ENCODE assay signal across 14 cellular contexts in the genomic region with DNA sequence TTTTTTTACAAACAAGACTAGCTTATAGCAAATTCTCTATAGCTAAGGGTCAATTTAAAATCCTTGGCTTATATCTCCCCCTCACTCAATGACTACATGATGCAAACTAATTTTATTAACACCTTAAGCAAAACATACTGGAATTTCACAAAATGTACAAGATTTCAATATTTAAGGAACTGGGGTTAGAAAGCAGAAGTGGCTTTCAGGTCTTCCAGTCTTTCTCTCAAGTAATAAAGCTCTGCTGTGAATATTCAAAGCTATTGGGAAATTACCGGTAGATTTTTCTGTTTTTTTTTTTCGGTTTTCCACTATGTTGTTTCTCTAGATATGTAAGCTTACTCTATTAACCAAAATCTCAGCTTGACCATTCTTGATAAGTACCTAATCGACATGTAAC. TPM values are rescaled to one million over a fixed set of nuclear protein-coding genes. Genes with fewer than 3 reads are reported as not detected.
DNase-seq lines count a peak whose midpoint lies in the region; ATAC-seq, FAIRE-seq and TF ChIP-seq lines count a peak whose summit lies in the region.
"Had no signal": no experiment of that assay in that cellular context is flagged by ENCODE, and none has a peak within 500 bp of the region (broad histone marks: within the 10 kb centered on the region; RNA-seq: fewer than 3 reads in every experiment).

No MANE protein-coding gene starts in this region.

- TF ChIP-seq EP300 in HepG2 (IDR thresholded peaks at IDR 0.05; ENCODE audit: low read depth in 2 of 2, low read length in 2 of 2) (no peak), HepG2 (CRISPR knock-in tag; IDR thresholded peaks at IDR 0.05; ENCODE audit: borderline replicate concordance) (no peak)

- H3K27ac ChIP-seq in HepG2 (ENCODE audit: extremely low read length, insufficient read depth, low read length), result no peak overlapping the region
- no peak overlapping the region for H3K27ac ChIP-seq in right lobe of liver
- no peak overlapping the region for H3K27ac ChIP-seq in aorta (ENCODE audit: low read depth in 1 of 2, low read length in 2 of 2)
- H3K27ac ChIP-seq: testis had no signal

- 91% methylated on average over 3 of the region's 3 CpGs for WGBS in HepG2 (ENCODE audit: low lambda C conversion rate)
- WGBS in right lobe of liver (ENCODE audit: insufficient coverage, low coverage, low lambda C conversion rate, missing lambda C conversion rate), result 83% methylated on average over 3 of the region's 3 CpGs
- 41 to 47% methylated on average over 3 of the region's 3 CpGs for WGBS in aorta, 2 donors

- FAIRE-seq in HepG2 (lab: Jason Lieb, UNC), result no peak

- no peak for TF ChIP-seq CTCF in HepG2 (CRISPR knock-in tag; IDR thresholded peaks at IDR 0.05)
- TF ChIP-seq CTCF in right lobe of liver (IDR thresholded peaks at IDR 0.05), result no peak
- TF ChIP-seq CTCF in GM10248 (IDR thresholded peaks at IDR 0.05; ENCODE audit: control extremely low read depth, extremely low read depth, low read depth, missing control alignments), result no peak

- no peaks in the 10 kb centered on the region for H3K27me3 Mint-ChIP-seq in activated naive CD8-positive, alpha-beta T cell treated with anti-CD3 and anti-CD28 coated beads, Interleukin-2, amount 10 ng/mL, durations not matched to agents 7 days and 5 days
- H3K27me3 Mint-ChIP-seq in memory B cell, result no peaks in the 10 kb centered on the region

- peak overlapping the region; percentile 75 for H3K4me3 Mint-ChIP-seq in activated naive CD8-positive, alpha-beta T cell treated with anti-CD3 and anti-CD28 coated beads, Interleukin-2, amount 10 ng/mL, durations not matched to agents 7 days and 5 days
- H3K4me3 Mint-ChIP-seq in memory B cell, result peak overlapping the region; percentile 72

- no peak for ATAC-seq in HepG2
- ATAC-seq in right lobe of liver, result no peak
- no peak for ATAC-seq in activated naive CD8-positive, alpha-beta T cell treated with anti-CD3 and anti-CD28 coated beads, Interleukin-2, amount 10 ng/mL, durations not matched to agents 7 days and 5 days (ENCODE audit: low read depth)
- ATAC-seq in memory B cell (ENCODE audit: low read depth), result no peak
- no peak for ATAC-seq in aorta (ENCODE audit: low FRiP score)
- ATAC-seq: left lung had no signal

- H3K27ac Mint-ChIP-seq in activated naive CD8-positive, alpha-beta T cell treated with anti-CD3 and anti-CD28 coated beads, Interleukin-2, amount 10 ng/mL, durations not matched to agents 7 days and 5 days, result peak overlapping the region; percentile 49
- peak overlapping the region; percentile 76 for H3K27ac Mint-ChIP-seq in memory B cell

- H3K4me1 Mint-ChIP-seq in activated naive CD8-positive, alpha-beta T cell treated with anti-CD3 and anti-CD28 coated beads, Interleukin-2, amount 10 ng/mL, durations not matched to agents 7 days and 5 days, result peaks cover 37% of the 10 kb centered on the region
- H3K4me1 Mint-ChIP-seq in memory B cell, result peaks cover 23% of the 10 kb centered on the region

- CTCF ChIA-PET in HepG2 (lab: Yijun Ruan, JAX; ENCODE audit: low intra/inter-chr PET ratio, low total read pairs), result no interaction called here
- CTCF ChIA-PET in GM10248 (lab: Yijun Ruan, JAX), result interaction anchor here (0.6 to 2.1 kb wide), 5 partner anchors 11 to 420 kb away, joined by 3 to 15 read pairs (median 3); no protein-coding TSS in a partner anchor

- H3K36me3 ChIP-seq in HepG2 (replicated peaks in 1 of 2; ENCODE audit: control insufficient read depth in 1 of 2, insufficient read depth in 2 of 2, low read length in 2 of 2) (peaks cover 4 to 31% of the 10 kb centered on the region in 2 experiments; a peak in 4 of 5 replicates), right lobe of liver (peaks cover 5 to 30% (median 14%) of the 10 kb centered on the region in 4 donors), aorta (ENCODE audit: control insufficient read depth in 1 of 2, insufficient read depth in 2 of 2, low read length in 1 of 2) (peaks cover 2 to 6% of the 10 kb centered on the region in 2 donors)

- H3K9me3 ChIP-seq in HepG2 (ENCODE audit: low read length) (no peaks in the 10 kb centered on the region), right lobe of liver (no peaks in the 10 kb centered on the region), aorta (ENCODE audit: control insufficient read depth, low read length) (no peaks in the 10 kb centered on the region)
- H3K9me3 ChIP-seq: left lung, testis had no signal

- POLR2A ChIA-PET in HepG2 (lab: Yijun Ruan, JAX), result no interaction called here
- POLR2A ChIA-PET in activated naive CD8-positive, alpha-beta T cell treated with anti-CD3 and anti-CD28 coated beads, Interleukin-2, amount 10 ng/mL, durations not matched to agents 7 days and 5 days (lab: Charles Lee), result interaction anchor here (0.6 to 0.7 kb wide), 3 partner anchors 15 to 190 kb away, joined by 3 to 6 read pairs (median 3); no protein-coding TSS in a partner anchor
- POLR2A ChIA-PET in GM10248 (lab: Yijun Ruan, JAX), result interaction anchor here (0.6 to 1.6 kb wide), 4 partner anchors 15 to 151 kb away, joined by 3 to 9 read pairs (median 6); no protein-coding TSS in a partner anchor

- DNase-seq in HepG2 (ENCODE audit: low spot score) (no peak), right lobe of liver (no peak), memory B cell (ENCODE audit: low spot score in 2 of 2) (no peak), aorta (no peak), GM10248 (ENCODE audit: extremely low spot score) (no peak), NCI-H446 treated with DMSO at 0.1 percent for 48 hours (lab: John Stamatoyannopoulos, UW) (no peak)
- DNase-seq in activated naive CD8-positive, alpha-beta T cell treated with anti-CD3 and anti-CD28 coated beads, Interleukin-2, amount 10 ng/mL, durations not matched to agents 7 days and 5 days, result no peak
- DNase-seq in central memory CD4-positive, alpha-beta T cell, result no peak
- DNase-seq: COR-L47, left lung, NCI-H524 treated with DMSO at 0.1 percent for 48 hours, T1000, testis had no signal

- H4K20me1 ChIP-seq in HepG2 (ENCODE audit: insufficient read depth, low read length), result peaks cover 20% of the 10 kb centered on the region

- no TSS peak for BruUV-seq in HepG2 (replicated peaks; lab: Mats Ljungman, UMichigan)

- H3K4me3 ChIP-seq in HepG2 (replicated peaks in 1 of 3; ENCODE audit: insufficient read depth in 1 of 3, low read depth in 2 of 3, low read length in 3 of 3) (peak overlapping the region in 1 of 3 experiments; percentile 89; a peak in 1 of 6 replicates), right lobe of liver (no peak overlapping the region), aorta (ENCODE audit: low read length in 2 of 2) (peak overlapping the region; percentile 14 to 24)
- H3K4me3 ChIP-seq: testis had no signal

- TF ChIP-seq POLR2A in HepG2 (IDR thresholded peaks at IDR 0.05; ENCODE audit: insufficient read depth in 1 of 2, low read depth in 2 of 2, low read length in 2 of 2), result no peak
- TF ChIP-seq POLR2A in right lobe of liver (IDR thresholded peaks at IDR 0.05), result no peak

- peak overlapping the region; percentile 88 for H3K4me2 ChIP-seq in HepG2 (ENCODE audit: low read depth, low read length)

- peaks cover 38% of the 10 kb centered on the region for H3K4me1 ChIP-seq in HepG2 (ENCODE audit: insufficient read depth, low read length)
- H3K4me1 ChIP-seq in right lobe of liver, result peaks cover 0 to 27% (median 9%) of the 10 kb centered on the region in 4 donors
- H3K4me1 ChIP-seq in aorta (ENCODE audit: control insufficient read depth in 1 of 2, insufficient read depth in 2 of 2, low read length in 2 of 2), result no peaks in the 10 kb centered on the region

- no peaks in the 10 kb centered on the region for H3K9me3 Mint-ChIP-seq in activated naive CD8-positive, alpha-beta T cell treated with anti-CD3 and anti-CD28 coated beads, Interleukin-2, amount 10 ng/mL, durations not matched to agents 7 days and 5 days
- H3K9me3 Mint-ChIP-seq in memory B cell, result no peaks in the 10 kb centered on the region
- H3K9me3 Mint-ChIP-seq: activated T-helper 1 cell treated with anti-CD3 and anti-CD28 coated beads, Interleukin-12 subunit alpha, Interleukin-12 subunit beta, Interleukin-2, Interleukin-4 antibody, amounts not matched to agents 30 ng/mL and 10 ng/mL and 1 ng/mL, durations not matched to agents 14 hours and 24 hours and 36 hours had no signal

- intact Hi-C loops in HepG2 (cut with micrococcal nuclease; ENCODE audit: unreplicated experiment) (no loop called here), right lobe of liver (cut with DNase I) (no loop called here), aorta (cut with DNase I) (no loop called here)

- H3K9ac ChIP-seq in HepG2 (ENCODE audit: insufficient read depth, low read depth, low read length), result no peak overlapping the region

- TF ChIP-seq RAD21 in HepG2 (CRISPR knock-in tag; IDR thresholded peaks at IDR 0.05), result no peak

- in situ Hi-C loops in HepG2 (cut with HindIII; ENCODE audit: extremely low pct_ligation_motif_present, low pct_unique_long_range_greater_than_20kb), result no loop called here

- H3K36me3 Mint-ChIP-seq in activated naive CD8-positive, alpha-beta T cell treated with anti-CD3 and anti-CD28 coated beads, Interleukin-2, amount 10 ng/mL, durations not matched to agents 7 days and 5 days, result peaks cover 47% of the 10 kb centered on the region
- H3K36me3 Mint-ChIP-seq in memory B cell, result peaks cover 24% of the 10 kb centered on the region

- peaks cover 48% of the 10 kb centered on the region for H3K79me2 ChIP-seq in HepG2 (ENCODE audit: insufficient read depth, low read length)

- H3K27me3 ChIP-seq in HepG2 (ENCODE audit: control insufficient read depth in 1 of 2, insufficient read depth in 2 of 2, low read length in 2 of 2) (no peaks in the 10 kb centered on the region; a peak in 1 of 5 replicates), right lobe of liver (no peaks in the 10 kb centered on the region), aorta (ENCODE audit: control insufficient read depth in 1 of 2, insufficient read depth in 2 of 2, low read length in 1 of 2) (no peaks in the 10 kb centered on the region)
- H3K27me3 ChIP-seq: left lung, testis had no signal

- H2AFZ ChIP-seq in HepG2 (ENCODE audit: low read length), result no peak overlapping the region

RNA-seq across cellular contexts. Expression of a gene that starts 3.9 kb away (rescaled TPM):
- total RNA-seq in HepG2 (2016; rRNA removed; fragmentation: Illumina TruSeq; extraction: Trizol) (23.0 and 28.1 TPM in 2 replicates), right lobe of liver (1 to 10 TPM; 4.5 to 8.9 (median 6.1) TPM), aorta (10 to 100 TPM; 20.5 to 21.0 TPM)
- total RNA-seq in HepG2 (2016; cell fraction: cytosol; rRNA removed; fragmentation: Illumina TruSeq; extraction: Trizol; ENCODE audit: low read depth), result 1.0 and 1.8 TPM in 2 replicates
- total RNA-seq in HepG2 (2016; cell fraction: insoluble cytoplasmic fraction; rRNA removed; fragmentation: Illumina TruSeq; extraction: Trizol), result 21.0 and 30.4 TPM in 2 replicates
- 8.2 and 8.3 TPM in 2 replicates for total RNA-seq in HepG2 (2016; cell fraction: membrane; rRNA removed; fragmentation: Illumina TruSeq; extraction: Trizol)
- total RNA-seq in HepG2 (2016; cell fraction: nucleus; rRNA removed; fragmentation: Illumina TruSeq; extraction: Trizol), result 37.0 and 41.5 TPM in 2 replicates
- polyA plus RNA-seq in HepG2 (2011; rRNA removed) (9.1 and 10.7 TPM in 2 replicates), aorta (10 to 100 TPM in 1 of 2 donors, 1 to 10 TPM in 1; 2.5 to 10.4 TPM)
- 3.0 and 4.4 TPM in 2 replicates for polyA plus RNA-seq in HepG2 (2011; cell fraction: cytosol; rRNA removed)
- 18.8 and 26.0 TPM in 2 replicates for polyA plus RNA-seq in HepG2 (2011; cell fraction: nucleus; rRNA removed)
- 8.5 and 10.5 TPM in 2 replicates for polyA plus RNA-seq in HepG2 (2012)
- 0.43 and 0.65 TPM in 2 replicates for polyA plus RNA-seq in HepG2 (2016; cell fraction: cytosol; fragmentation: Illumina TruSeq; extraction: Trizol; ENCODE audit: low read depth)
- 13.9 and 14.5 TPM in 2 replicates for polyA plus RNA-seq in HepG2 (2016; cell fraction: insoluble cytoplasmic fraction; fragmentation: Illumina TruSeq; extraction: Trizol; ENCODE audit: low read depth)
- polyA plus RNA-seq in HepG2 (2016; cell fraction: membrane; fragmentation: Illumina TruSeq; extraction: Trizol; ENCODE audit: low read depth), result 3.0 and 4.0 TPM in 2 replicates
- 41.8 and 49.3 TPM in 2 replicates for polyA plus RNA-seq in HepG2 (2016; cell fraction: nucleus; fragmentation: Illumina TruSeq; extraction: Trizol; ENCODE audit: insufficient read depth, low read depth)
- polyA minus RNA-seq in HepG2 (2011; rRNA and poly(A)+ RNA removed; ENCODE audit: low replicate concordance), result 14.4 and 15.5 TPM in 2 replicates
- polyA minus RNA-seq in HepG2 (2011; cell fraction: cytosol; rRNA and poly(A)+ RNA removed), result 5.7 and 7.3 TPM in 2 replicates
- 69.9 and 74.8 TPM in 2 replicates for polyA minus RNA-seq in HepG2 (2011; cell fraction: nucleus; rRNA and poly(A)+ RNA removed)
- total RNA-seq in activated naive CD8-positive, alpha-beta T cell treated with anti-CD3 and anti-CD28 coated beads, Interleukin-2, amount 10 ng/mL, durations not matched to agents 7 days and 5 days, result 10 to 100 TPM; 26.8 to 28.6 TPM

RNA-seq across cellular contexts. Expression of a gene that starts 4.3 kb away (rescaled TPM):
- total RNA-seq in HepG2 (2016; rRNA removed; fragmentation: Illumina TruSeq; extraction: Trizol), result 70.8 and 84.7 TPM in 2 replicates
- total RNA-seq in HepG2 (2016; cell fraction: cytosol; rRNA removed; fragmentation: Illumina TruSeq; extraction: Trizol; ENCODE audit: low read depth), result 13.0 and 16.7 TPM in 2 replicates
- 75.1 and 87.2 TPM in 2 replicates for total RNA-seq in HepG2 (2016; cell fraction: insoluble cytoplasmic fraction; rRNA removed; fragmentation: Illumina TruSeq; extraction: Trizol)
- total RNA-seq in HepG2 (2016; cell fraction: membrane; rRNA removed; fragmentation: Illumina TruSeq; extraction: Trizol), result 23.8 and 30.0 TPM in 2 replicates
- total RNA-seq in HepG2 (2016; cell fraction: nucleus; rRNA removed; fragmentation: Illumina TruSeq; extraction: Trizol), result 52.7 and 66.4 TPM in 2 replicates
- polyA plus RNA-seq in HepG2 (2011; rRNA removed), result 25.5 and 29.5 TPM in 2 replicates
- 16.4 and 20.2 TPM in 2 replicates for polyA plus RNA-seq in HepG2 (2011; cell fraction: cytosol; rRNA removed)
- 22.3 and 23.9 TPM in 2 replicates for polyA plus RNA-seq in HepG2 (2011; cell fraction: nucleus; rRNA removed)
- 16.5 and 26.8 TPM in 2 replicates for polyA plus RNA-seq in HepG2 (2012)
- 5.0 and 6.5 TPM in 2 replicates for polyA plus RNA-seq in HepG2 (2016; cell fraction: cytosol; fragmentation: Illumina TruSeq; extraction: Trizol; ENCODE audit: low read depth)
- polyA plus RNA-seq in HepG2 (2016; cell fraction: insoluble cytoplasmic fraction; fragmentation: Illumina TruSeq; extraction: Trizol; ENCODE audit: low read depth), result 58.5 and 62.1 TPM in 2 replicates
- polyA plus RNA-seq in HepG2 (2016; cell fraction: membrane; fragmentation: Illumina TruSeq; extraction: Trizol; ENCODE audit: low read depth), result 15.7 and 18.4 TPM in 2 replicates
- 43.9 and 48.8 TPM in 2 replicates for polyA plus RNA-seq in HepG2 (2016; cell fraction: nucleus; fragmentation: Illumina TruSeq; extraction: Trizol; ENCODE audit: insufficient read depth, low read depth)
- polyA minus RNA-seq in HepG2 (2011; rRNA and poly(A)+ RNA removed; ENCODE audit: low replicate concordance), result 46.1 and 69.8 TPM in 2 replicates
- polyA minus RNA-seq in HepG2 (2011; cell fraction: cytosol; rRNA and poly(A)+ RNA removed), result 22.7 and 24.0 TPM in 2 replicates
- 43.1 and 46.4 TPM in 2 replicates for polyA minus RNA-seq in HepG2 (2011; cell fraction: nucleus; rRNA and poly(A)+ RNA removed)
- 10 to 100 TPM; 13.1 to 23.2 (median 15.3) TPM for total RNA-seq in right lobe of liver
- total RNA-seq in activated naive CD8-positive, alpha-beta T cell treated with anti-CD3 and anti-CD28 coated beads, Interleukin-2, amount 10 ng/mL, durations not matched to agents 7 days and 5 days, result 10 to 100 TPM; 52.3 to 54.0 TPM
- total RNA-seq in aorta, result 10 to 100 TPM; 26.0 to 28.0 TPM
- polyA plus RNA-seq in aorta, result 10 to 100 TPM; 19.5 to 21.9 TPM

RNA-seq across cellular contexts. Expression of a gene that starts 44.1 kb away (rescaled TPM):
- 0.13 and 0.67 TPM in 2 replicates for total RNA-seq in HepG2 (2016; rRNA removed; fragmentation: Illumina TruSeq; extraction: Trizol)
- 0.26 TPM in 1 of 2 replicates, not detected in the other for total RNA-seq in HepG2 (2016; cell fraction: cytosol; rRNA removed; fragmentation: Illumina TruSeq; extraction: Trizol; ENCODE audit: low read depth)
- total RNA-seq in HepG2 (2016; cell fraction: insoluble cytoplasmic fraction; rRNA removed; fragmentation: Illumina TruSeq; extraction: Trizol), result 0.11 and 0.52 TPM in 2 replicates
- 0.14 and 0.34 TPM in 2 replicates for total RNA-seq in HepG2 (2016; cell fraction: membrane; rRNA removed; fragmentation: Illumina TruSeq; extraction: Trizol)
- total RNA-seq in HepG2 (2016; cell fraction: nucleus; rRNA removed; fragmentation: Illumina TruSeq; extraction: Trizol), result 0.19 and 1.2 TPM in 2 replicates
- 0.32 and 0.33 TPM in 2 replicates for polyA plus RNA-seq in HepG2 (2011; rRNA removed)
- polyA plus RNA-seq in HepG2 (2011; cell fraction: cytosol; rRNA removed), result 0.11 and 0.22 TPM in 2 replicates
- polyA plus RNA-seq in HepG2 (2011; cell fraction: nucleus; rRNA removed), result 0.78 and 1.3 TPM in 2 replicates
- 0.68 and 1.0 TPM in 2 replicates for polyA plus RNA-seq in HepG2 (2012)
- not detected in 2 replicates for polyA plus RNA-seq in HepG2 (2016; cell fraction: cytosol; fragmentation: Illumina TruSeq; extraction: Trizol; ENCODE audit: low read depth)
- polyA plus RNA-seq in HepG2 (2016; cell fraction: insoluble cytoplasmic fraction; fragmentation: Illumina TruSeq; extraction: Trizol; ENCODE audit: low read depth), result 0.15 and 0.17 TPM in 2 replicates
- polyA plus RNA-seq in HepG2 (2016; cell fraction: membrane; fragmentation: Illumina TruSeq; extraction: Trizol; ENCODE audit: low read depth), result not detected in 2 replicates
- polyA plus RNA-seq in HepG2 (2016; cell fraction: nucleus; fragmentation: Illumina TruSeq; extraction: Trizol; ENCODE audit: insufficient read depth, low read depth), result 0.15 and 0.17 TPM in 2 replicates
- 0.28 and 10.7 TPM in 2 replicates for polyA minus RNA-seq in HepG2 (2011; rRNA and poly(A)+ RNA removed; ENCODE audit: low replicate concordance)
- 0.26 and 0.79 TPM in 2 replicates for polyA minus RNA-seq in HepG2 (2011; cell fraction: cytosol; rRNA and poly(A)+ RNA removed)
- polyA minus RNA-seq in HepG2 (2011; cell fraction: nucleus; rRNA and poly(A)+ RNA removed), result 1.6 and 3.0 TPM in 2 replicates
- 10 to 100 TPM in 5 of 6 experiments, 1 to 10 TPM in 1; 8.8 to 33.9 (median 19.6) TPM for total RNA-seq in right lobe of liver
- 100 to 1,000 TPM in 1 of 2 experiments, 10 to 100 TPM in 1; 99.6 to 102 TPM for total RNA-seq in activated naive CD8-positive, alpha-beta T cell treated with anti-CD3 and anti-CD28 coated beads, Interleukin-2, amount 10 ng/mL, durations not matched to agents 7 days and 5 days
- 10 to 100 TPM; 24.9 to 47.1 TPM for total RNA-seq in aorta
- 10 to 100 TPM in 1 of 2 donors, 1 to 10 TPM in 1; 5.0 to 40.9 TPM for polyA plus RNA-seq in aorta

Comparison
In these comparisons a context has a peak if more than half of its experiments do, and no peak if none do; other contexts are left out.
1. RNA of a gene that starts 44.1 kb away (total RNA-seq): 99.6 to 102 TPM in activated naive CD8-positive, alpha-beta T cell treated with anti-CD3 and anti-CD28 coated beads, Interleukin-2, amount 10 ng/mL, durations not matched to agents 7 days and 5 days, 24.9 to 47.1 TPM in aorta and 8.8 to 33.9 TPM in right lobe of liver; 0.11 to 1.2 TPM in HepG2; every median in the first group is over 4 times any median in the second.
2. H3K4me3 ChIP-seq: peak in aorta (2 of 2); none in right lobe of liver (0 of 3).